1 cellular context compared by ENCODE assay signal in the genomic region with DNA sequence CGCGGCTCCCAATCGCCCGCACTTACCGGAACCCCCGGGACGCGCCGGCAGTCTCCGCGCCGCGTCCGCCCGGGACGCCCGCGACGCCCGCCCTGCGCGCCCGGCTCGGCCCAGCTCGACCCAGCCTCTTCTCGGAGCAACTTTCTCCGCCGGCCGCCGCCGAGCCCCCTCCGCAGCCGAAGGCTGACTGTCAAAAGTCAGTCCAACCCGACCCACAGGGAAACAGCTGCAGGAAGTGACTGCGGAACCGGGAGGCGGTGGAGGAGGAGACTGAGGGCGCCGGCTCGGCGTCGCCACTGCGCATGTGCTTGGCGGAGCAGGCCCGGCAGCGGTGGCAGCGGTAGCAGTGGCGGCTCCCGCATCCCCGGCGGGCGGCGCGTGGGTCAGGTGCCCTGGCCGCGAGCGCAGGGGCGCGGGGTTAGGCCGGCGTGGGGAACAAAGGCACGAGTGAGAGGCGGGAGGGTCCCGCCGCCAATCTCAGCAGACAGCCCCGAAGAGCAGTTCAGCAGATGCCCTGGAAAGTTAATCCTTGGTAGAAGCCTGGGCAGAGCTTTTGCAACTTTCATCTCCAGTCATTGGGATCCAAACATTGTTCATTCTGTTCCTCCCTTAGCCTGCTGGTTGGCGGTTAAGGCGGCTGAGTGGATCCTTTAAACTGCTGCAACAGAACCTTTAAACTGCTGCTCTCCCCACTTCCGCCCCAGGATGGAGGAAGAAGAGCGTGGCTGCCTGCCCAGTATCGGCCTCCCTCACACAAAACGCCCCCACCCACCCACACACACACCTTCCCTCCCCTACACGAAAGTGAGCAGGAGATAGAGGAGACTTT.
TF ChIP-seq lines count a peak whose summit lies in the region.

A gene with protein sequence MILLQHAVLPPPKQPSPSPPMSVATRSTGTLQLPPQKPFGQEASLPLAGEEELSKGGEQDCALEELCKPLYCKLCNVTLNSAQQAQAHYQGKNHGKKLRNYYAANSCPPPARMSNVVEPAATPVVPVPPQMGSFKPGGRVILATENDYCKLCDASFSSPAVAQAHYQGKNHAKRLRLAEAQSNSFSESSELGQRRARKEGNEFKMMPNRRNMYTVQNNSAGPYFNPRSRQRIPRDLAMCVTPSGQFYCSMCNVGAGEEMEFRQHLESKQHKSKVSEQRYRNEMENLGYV (minus strand): TSS at position 241 of the 829 bp plus-strand sequence. CDS start 4,057 bp downstream, outside the sequence.

TF ChIP-seq in HepG2, 621 proteins besides CTCF, POLR2A, EP300 and RAD21 (continued from another document and continues in another):
- TF ChIP-seq ELF1 (CRISPR knock-in tag; IDR thresholded peaks at IDR 0.05) = peak; percentile 58
- TF ChIP-seq, protein P1, sequence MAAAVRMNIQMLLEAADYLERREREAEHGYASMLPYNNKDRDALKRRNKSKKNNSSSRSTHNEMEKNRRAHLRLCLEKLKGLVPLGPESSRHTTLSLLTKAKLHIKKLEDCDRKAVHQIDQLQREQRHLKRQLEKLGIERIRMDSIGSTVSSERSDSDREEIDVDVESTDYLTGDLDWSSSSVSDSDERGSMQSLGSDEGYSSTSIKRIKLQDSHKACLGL (CRISPR knock-in tag; IDR thresholded peaks at IDR 0.05) = no peak; the same call in 1 of the 2 replicates
- TF ChIP-seq SATB2 (CRISPR knock-in tag; IDR thresholded peaks at IDR 0.05) = no peak
- no peak for TF ChIP-seq TSC22D2 (CRISPR knock-in tag; IDR thresholded peaks at IDR 0.05; ENCODE audit: borderline replicate concordance)
- TF ChIP-seq NR2C2 (CRISPR knock-in tag; IDR thresholded peaks at IDR 0.05; ENCODE audit: borderline replicate concordance) = 0 out of 2 replicates have a peak, but pooled peaks have one; percentile 27
- TF ChIP-seq, protein P2, sequence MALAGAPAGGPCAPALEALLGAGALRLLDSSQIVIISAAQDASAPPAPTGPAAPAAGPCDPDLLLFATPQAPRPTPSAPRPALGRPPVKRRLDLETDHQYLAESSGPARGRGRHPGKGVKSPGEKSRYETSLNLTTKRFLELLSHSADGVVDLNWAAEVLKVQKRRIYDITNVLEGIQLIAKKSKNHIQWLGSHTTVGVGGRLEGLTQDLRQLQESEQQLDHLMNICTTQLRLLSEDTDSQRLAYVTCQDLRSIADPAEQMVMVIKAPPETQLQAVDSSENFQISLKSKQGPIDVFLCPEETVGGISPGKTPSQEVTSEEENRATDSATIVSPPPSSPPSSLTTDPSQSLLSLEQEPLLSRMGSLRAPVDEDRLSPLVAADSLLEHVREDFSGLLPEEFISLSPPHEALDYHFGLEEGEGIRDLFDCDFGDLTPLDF (CRISPR knock-in tag; IDR thresholded peaks at IDR 0.05) = no peak
- peak; percentile 36; the same call in 1 of the 2 replicates for TF ChIP-seq AKAP8 (CRISPR knock-in tag; IDR thresholded peaks at IDR 0.05)
- no peak for TF ChIP-seq IKZF4 (CRISPR knock-in tag; IDR thresholded peaks at IDR 0.05; ENCODE audit: borderline replicate concordance, low read depth, not compliant biosample characterization)
- 0 out of 2 replicates have a peak, but pooled peaks have one; percentile 28 for TF ChIP-seq SP2 (CRISPR knock-in tag; IDR thresholded peaks at IDR 0.05)
- no peak for TF ChIP-seq NAIF1 (CRISPR knock-in tag; IDR thresholded peaks at IDR 0.05; ENCODE audit: borderline replicate concordance)
- TF ChIP-seq ZNF432 (CRISPR knock-in tag; IDR thresholded peaks at IDR 0.05; ENCODE audit: borderline replicate concordance) = no peak
- no peak for TF ChIP-seq MEF2D (CRISPR knock-in tag; IDR thresholded peaks at IDR 0.05)
- TF ChIP-seq ZNF570 (CRISPR knock-in tag; IDR thresholded peaks at IDR 0.05; ENCODE audit: borderline replicate concordance) = no peak
- no peak for TF ChIP-seq ZNF317 (CRISPR knock-in tag; IDR thresholded peaks at IDR 0.05)
- TF ChIP-seq ZNF772 (CRISPR knock-in tag; IDR thresholded peaks at IDR 0.05) = peak; percentile 71; the same call in 1 of the 2 replicates
- TF ChIP-seq SMAD1 (CRISPR knock-in tag; IDR thresholded peaks at IDR 0.05; ENCODE audit: borderline replicate concordance, low read depth) = peak; percentile 70; the same call in 1 of the 2 replicates
- TF ChIP-seq CBX2 (IDR thresholded peaks at IDR 0.05; ENCODE audit: low read depth, low read length) = no peak
- no peak for TF ChIP-seq CBX2 (CRISPR knock-in tag; IDR thresholded peaks at IDR 0.05; ENCODE audit: low read depth)
- no peak for TF ChIP-seq PHB2 (IDR thresholded peaks at IDR 0.05; ENCODE audit: partially characterized antibody)
- TF ChIP-seq HNF4A (CRISPR knock-in tag; IDR thresholded peaks at IDR 0.05) = no peak
- no peak for TF ChIP-seq HMGA1 (CRISPR knock-in tag; conservative IDR thresholded peaks at IDR 0.05)
- no peak for TF ChIP-seq SIX1 (CRISPR knock-in tag; IDR thresholded peaks at IDR 0.05; ENCODE audit: borderline replicate concordance)
- no peak for TF ChIP-seq JARID2 (CRISPR knock-in tag; IDR thresholded peaks at IDR 0.05; ENCODE audit: insufficient replicate concordance)
- TF ChIP-seq ZNF260 (CRISPR knock-in tag; IDR thresholded peaks at IDR 0.05; ENCODE audit: borderline replicate concordance, low read depth) = no peak
- TF ChIP-seq ZNF790 (CRISPR knock-in tag; IDR thresholded peaks at IDR 0.05; ENCODE audit: borderline replicate concordance) = 0 out of 2 replicates have a peak, but pooled peaks have one; percentile 37
- TF ChIP-seq, protein P3, sequence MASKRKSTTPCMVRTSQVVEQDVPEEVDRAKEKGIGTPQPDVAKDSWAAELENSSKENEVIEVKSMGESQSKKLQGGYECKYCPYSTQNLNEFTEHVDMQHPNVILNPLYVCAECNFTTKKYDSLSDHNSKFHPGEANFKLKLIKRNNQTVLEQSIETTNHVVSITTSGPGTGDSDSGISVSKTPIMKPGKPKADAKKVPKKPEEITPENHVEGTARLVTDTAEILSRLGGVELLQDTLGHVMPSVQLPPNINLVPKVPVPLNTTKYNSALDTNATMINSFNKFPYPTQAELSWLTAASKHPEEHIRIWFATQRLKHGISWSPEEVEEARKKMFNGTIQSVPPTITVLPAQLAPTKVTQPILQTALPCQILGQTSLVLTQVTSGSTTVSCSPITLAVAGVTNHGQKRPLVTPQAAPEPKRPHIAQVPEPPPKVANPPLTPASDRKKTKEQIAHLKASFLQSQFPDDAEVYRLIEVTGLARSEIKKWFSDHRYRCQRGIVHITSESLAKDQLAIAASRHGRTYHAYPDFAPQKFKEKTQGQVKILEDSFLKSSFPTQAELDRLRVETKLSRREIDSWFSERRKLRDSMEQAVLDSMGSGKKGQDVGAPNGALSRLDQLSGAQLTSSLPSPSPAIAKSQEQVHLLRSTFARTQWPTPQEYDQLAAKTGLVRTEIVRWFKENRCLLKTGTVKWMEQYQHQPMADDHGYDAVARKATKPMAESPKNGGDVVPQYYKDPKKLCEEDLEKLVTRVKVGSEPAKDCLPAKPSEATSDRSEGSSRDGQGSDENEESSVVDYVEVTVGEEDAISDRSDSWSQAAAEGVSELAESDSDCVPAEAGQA (IDR thresholded peaks at IDR 0.05; ENCODE audit: low read depth) = 0 out of 2 replicates have a peak, but pooled peaks have one; percentile 33
- TF ChIP-seq, protein P3 (CRISPR knock-in tag; IDR thresholded peaks at IDR 0.05; ENCODE audit: borderline replicate concordance) = no peak
- 0 out of 2 replicates have a peak, but pooled peaks have one; percentile 33 for TF ChIP-seq PPARG (CRISPR knock-in tag; conservative IDR thresholded peaks at IDR 0.05)
- no peak for TF ChIP-seq DMAP1 (CRISPR knock-in tag; IDR thresholded peaks at IDR 0.05)
- TF ChIP-seq ZSCAN12 (CRISPR knock-in tag; IDR thresholded peaks at IDR 0.05) = peak; percentile 57; the same call in 1 of the 2 replicates
- TF ChIP-seq, protein P4, sequence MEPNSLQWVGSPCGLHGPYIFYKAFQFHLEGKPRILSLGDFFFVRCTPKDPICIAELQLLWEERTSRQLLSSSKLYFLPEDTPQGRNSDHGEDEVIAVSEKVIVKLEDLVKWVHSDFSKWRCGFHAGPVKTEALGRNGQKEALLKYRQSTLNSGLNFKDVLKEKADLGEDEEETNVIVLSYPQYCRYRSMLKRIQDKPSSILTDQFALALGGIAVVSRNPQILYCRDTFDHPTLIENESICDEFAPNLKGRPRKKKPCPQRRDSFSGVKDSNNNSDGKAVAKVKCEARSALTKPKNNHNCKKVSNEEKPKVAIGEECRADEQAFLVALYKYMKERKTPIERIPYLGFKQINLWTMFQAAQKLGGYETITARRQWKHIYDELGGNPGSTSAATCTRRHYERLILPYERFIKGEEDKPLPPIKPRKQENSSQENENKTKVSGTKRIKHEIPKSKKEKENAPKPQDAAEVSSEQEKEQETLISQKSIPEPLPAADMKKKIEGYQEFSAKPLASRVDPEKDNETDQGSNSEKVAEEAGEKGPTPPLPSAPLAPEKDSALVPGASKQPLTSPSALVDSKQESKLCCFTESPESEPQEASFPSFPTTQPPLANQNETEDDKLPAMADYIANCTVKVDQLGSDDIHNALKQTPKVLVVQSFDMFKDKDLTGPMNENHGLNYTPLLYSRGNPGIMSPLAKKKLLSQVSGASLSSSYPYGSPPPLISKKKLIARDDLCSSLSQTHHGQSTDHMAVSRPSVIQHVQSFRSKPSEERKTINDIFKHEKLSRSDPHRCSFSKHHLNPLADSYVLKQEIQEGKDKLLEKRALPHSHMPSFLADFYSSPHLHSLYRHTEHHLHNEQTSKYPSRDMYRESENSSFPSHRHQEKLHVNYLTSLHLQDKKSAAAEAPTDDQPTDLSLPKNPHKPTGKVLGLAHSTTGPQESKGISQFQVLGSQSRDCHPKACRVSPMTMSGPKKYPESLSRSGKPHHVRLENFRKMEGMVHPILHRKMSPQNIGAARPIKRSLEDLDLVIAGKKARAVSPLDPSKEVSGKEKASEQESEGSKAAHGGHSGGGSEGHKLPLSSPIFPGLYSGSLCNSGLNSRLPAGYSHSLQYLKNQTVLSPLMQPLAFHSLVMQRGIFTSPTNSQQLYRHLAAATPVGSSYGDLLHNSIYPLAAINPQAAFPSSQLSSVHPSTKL (CRISPR knock-in tag; IDR thresholded peaks at IDR 0.05) = peak; percentile 12; the same call in 1 of the 2 replicates
- peak; percentile 60 for TF ChIP-seq YY1 (IDR thresholded peaks at IDR 0.05; ENCODE audit: insufficient read depth, insufficient replicate concordance, low read depth, low read length)
- TF ChIP-seq, protein P5, sequence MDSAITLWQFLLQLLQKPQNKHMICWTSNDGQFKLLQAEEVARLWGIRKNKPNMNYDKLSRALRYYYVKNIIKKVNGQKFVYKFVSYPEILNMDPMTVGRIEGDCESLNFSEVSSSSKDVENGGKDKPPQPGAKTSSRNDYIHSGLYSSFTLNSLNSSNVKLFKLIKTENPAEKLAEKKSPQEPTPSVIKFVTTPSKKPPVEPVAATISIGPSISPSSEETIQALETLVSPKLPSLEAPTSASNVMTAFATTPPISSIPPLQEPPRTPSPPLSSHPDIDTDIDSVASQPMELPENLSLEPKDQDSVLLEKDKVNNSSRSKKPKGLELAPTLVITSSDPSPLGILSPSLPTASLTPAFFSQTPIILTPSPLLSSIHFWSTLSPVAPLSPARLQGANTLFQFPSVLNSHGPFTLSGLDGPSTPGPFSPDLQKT (CRISPR knock-in tag; IDR thresholded peaks at IDR 0.05; ENCODE audit: borderline replicate concordance) = no peak
- 0 out of 2 replicates have a peak, but pooled peaks have one; percentile 29 for TF ChIP-seq MED1 (CRISPR knock-in tag; IDR thresholded peaks at IDR 0.05)
- no peak for TF ChIP-seq GATAD2A (CRISPR knock-in tag; IDR thresholded peaks at IDR 0.05)
- TF ChIP-seq ZNF543 (CRISPR knock-in tag; IDR thresholded peaks at IDR 0.05) = no peak
- TF ChIP-seq, protein P6, sequence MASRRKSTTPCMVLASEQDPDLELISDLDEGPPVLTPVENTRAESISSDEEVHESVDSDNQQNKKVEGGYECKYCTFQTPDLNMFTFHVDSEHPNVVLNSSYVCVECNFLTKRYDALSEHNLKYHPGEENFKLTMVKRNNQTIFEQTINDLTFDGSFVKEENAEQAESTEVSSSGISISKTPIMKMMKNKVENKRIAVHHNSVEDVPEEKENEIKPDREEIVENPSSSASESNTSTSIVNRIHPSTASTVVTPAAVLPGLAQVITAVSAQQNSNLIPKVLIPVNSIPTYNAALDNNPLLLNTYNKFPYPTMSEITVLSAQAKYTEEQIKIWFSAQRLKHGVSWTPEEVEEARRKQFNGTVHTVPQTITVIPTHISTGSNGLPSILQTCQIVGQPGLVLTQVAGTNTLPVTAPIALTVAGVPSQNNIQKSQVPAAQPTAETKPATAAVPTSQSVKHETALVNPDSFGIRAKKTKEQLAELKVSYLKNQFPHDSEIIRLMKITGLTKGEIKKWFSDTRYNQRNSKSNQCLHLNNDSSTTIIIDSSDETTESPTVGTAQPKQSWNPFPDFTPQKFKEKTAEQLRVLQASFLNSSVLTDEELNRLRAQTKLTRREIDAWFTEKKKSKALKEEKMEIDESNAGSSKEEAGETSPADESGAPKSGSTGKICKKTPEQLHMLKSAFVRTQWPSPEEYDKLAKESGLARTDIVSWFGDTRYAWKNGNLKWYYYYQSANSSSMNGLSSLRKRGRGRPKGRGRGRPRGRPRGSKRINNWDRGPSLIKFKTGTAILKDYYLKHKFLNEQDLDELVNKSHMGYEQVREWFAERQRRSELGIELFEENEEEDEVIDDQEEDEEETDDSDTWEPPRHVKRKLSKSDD (CRISPR knock-in tag; IDR thresholded peaks at IDR 0.05; ENCODE audit: low read depth) = no peak
- TF ChIP-seq ZNF781 (CRISPR knock-in tag; IDR thresholded peaks at IDR 0.05; ENCODE audit: borderline replicate concordance, not compliant biosample characterization) = no peak
- no peak for TF ChIP-seq TBL1XR1 (IDR thresholded peaks at IDR 0.05; ENCODE audit: borderline replicate concordance, low read length, partially characterized antibody)
- TF ChIP-seq, protein P7, sequence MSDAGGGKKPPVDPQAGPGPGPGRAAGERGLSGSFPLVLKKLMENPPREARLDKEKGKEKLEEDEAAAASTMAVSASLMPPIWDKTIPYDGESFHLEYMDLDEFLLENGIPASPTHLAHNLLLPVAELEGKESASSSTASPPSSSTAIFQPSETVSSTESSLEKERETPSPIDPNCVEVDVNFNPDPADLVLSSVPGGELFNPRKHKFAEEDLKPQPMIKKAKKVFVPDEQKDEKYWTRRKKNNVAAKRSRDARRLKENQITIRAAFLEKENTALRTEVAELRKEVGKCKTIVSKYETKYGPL (CRISPR knock-in tag; IDR thresholded peaks at IDR 0.05) = no peak
- TF ChIP-seq MEIS1 (CRISPR knock-in tag; IDR thresholded peaks at IDR 0.05; ENCODE audit: borderline replicate concordance) = no peak
